16 cellular contexts compared by ENCODE assay signal in genomic region chr10:86597306-86597705, GRCh38. TPM values are rescaled to one million over a fixed set of nuclear protein-coding genes. Genes with fewer than 3 reads are reported as not detected.
DNase-seq lines count a peak whose midpoint lies in the region; ATAC-seq and TF ChIP-seq lines count a peak whose summit lies in the region.
"Had no signal": no experiment of that assay in that cellular context is flagged by ENCODE, and none has a peak within 500 bp of the region (broad histone marks: within the 10 kb centered on the region; RNA-seq: fewer than 3 reads in every experiment).

No MANE protein-coding gene starts in this region.

- no peak overlapping the region for H3K27ac ChIP-seq in coronary artery
- H3K27ac ChIP-seq: A549, C4-2B, GM23248 had no signal

- DNase-seq in NCI-H2171 treated with DMSO at 0.1 percent for 48 hours (lab: John Stamatoyannopoulos, UW): peak; percentile 57
- peak; percentile 57 for DNase-seq in coronary artery (ENCODE audit: low spot score)
- DNase-seq in sciatic nerve (ENCODE audit: low spot score): peak; percentile 32
- DNase-seq in ureter (ENCODE audit: low spot score): peak; percentile 32
- DNase-seq in ecto neural progenitor cell (ENCODE audit: low spot score): no peak
- DNase-seq in cerebellum (ENCODE audit: low spot score): no peak
- DNase-seq in NCI-H1694 (lab: John Stamatoyannopoulos, UW): no peak
- DNase-seq: BE2C; CD4-positive, alpha-beta memory T cell; DMS153; DMS79 treated with DMSO at 0.1 percent for 48 hours; EL; GM23248 had no signal

- intact Hi-C loops in sciatic nerve (cut with DNase I): loop anchor here (5.0 kb wide), 1 partner anchor 195 kb away; no protein-coding TSS in a partner anchor

- ATAC-seq in sciatic nerve: no peak
- ATAC-seq: A549, HCT116 had no signal

- H3K4me3 ChIP-seq in coronary artery: no peak overlapping the region
- H3K4me3 ChIP-seq: A549, GM23248 had no signal

- no peak for TF ChIP-seq CTCF in coronary artery (IDR thresholded peaks at IDR 0.05)

RNA-seq across cellular contexts. Expression of gene OPN4, which starts 57.0 kb away (rescaled TPM):
- total RNA-seq in sciatic nerve (0.18 TPM), ureter (not detected), cerebellum (not detected)
- total RNA-seq: CD4-positive, alpha-beta memory T cell; GM23248 had no signal

Comparison
In these comparisons a context has a peak if more than half of its experiments do, and no peak if none do; other contexts are left out.
1. DNase-seq: peak in NCI-H2171 treated with DMSO at 0.1 percent for 48 hours (single experiment), coronary artery (single experiment), sciatic nerve (single experiment) and ureter (single experiment); none in ecto neural progenitor cell (single experiment), cerebellum (single experiment) and NCI-H1694 (single experiment).